Comparison of ENCODE assay signal across 11 cellular contexts in genomic region chr6:4804095-4804494, GRCh38. TPM values are rescaled to one million over a fixed set of nuclear protein-coding genes. Genes with fewer than 3 reads are reported as not detected.
DNase-seq lines count a peak whose midpoint lies in the region; ATAC-seq lines count a peak whose summit lies in the region.
"Had no signal": no experiment of that assay in that cellular context is flagged by ENCODE, and none has a peak within 500 bp of the region (broad histone marks: within the 10 kb centered on the region; RNA-seq: fewer than 3 reads in every experiment).

No MANE protein-coding gene starts in this region.

- peak; percentile 69 for ATAC-seq in esophagus mucosa

- DNase-seq in activated CD4-positive, alpha-beta T cell treated with anti-CD3 and anti-CD28 coated beads for 48 hours, result peak; percentile 22
- no peak for DNase-seq in activated CD4-positive, alpha-beta T cell treated with anti-CD3 and anti-CD28 coated beads, Interleukin-2, amount 50 U/mL, for 4 hours
- DNase-seq in RPMI7951 (ENCODE audit: low read depth) (peak; percentile 95), renal cortical epithelial cell (ENCODE audit: low read depth) (peak; percentile 70), NCI-H2081 treated with DMSO at 0.1 percent for 48 hours (lab: John Stamatoyannopoulos, UW) (no peak), dermis blood vessel endothelial cell (no peak), NCI-H510A treated with DMSO at 0.1 percent for 48 hours (lab: John Stamatoyannopoulos, UW) (no peak)
- DNase-seq: activated CD8-positive, alpha-beta memory T cell treated with anti-CD3 and anti-CD28 coated beads, Interleukin-2, amount 50 U/mL, for 4 hours; central memory CD4-positive, alpha-beta T cell; NCI-H2029 had no signal

RNA-seq across cellular contexts. Expression of gene CDYL, which starts 27.9 kb away (rescaled TPM):
- 16.8 and 23.2 TPM in 2 replicates for total RNA-seq in RPMI7951 (2014; rRNA removed; shearing (Covaris generic))
- total RNA-seq in esophagus mucosa (31.0 TPM), renal cortical epithelial cell (25.2 and 32.0 TPM in 2 replicates), dermis blood vessel endothelial cell (29.3 and 31.8 TPM in 2 replicates)

Comparison
In these comparisons a context has a peak if more than half of its experiments do, and no peak if none do; other contexts are left out.
1. DNase-seq: peak in activated CD4-positive, alpha-beta T cell treated with anti-CD3 and anti-CD28 coated beads for 48 hours (single experiment), RPMI7951 (single experiment) and renal cortical epithelial cell (single experiment); none in activated CD4-positive, alpha-beta T cell treated with anti-CD3 and anti-CD28 coated beads, Interleukin-2, amount 50 U/mL, for 4 hours (0 of 2), NCI-H2081 treated with DMSO at 0.1 percent for 48 hours (single experiment), dermis blood vessel endothelial cell (single experiment) and NCI-H510A treated with DMSO at 0.1 percent for 48 hours (single experiment).